15 cellular contexts compared by ENCODE assay signal in genomic region chr1:150410582-150411101, GRCh38. TPM values are rescaled to one million over a fixed set of nuclear protein-coding genes. Genes with fewer than 3 reads are reported as not detected.
DNase-seq lines count a peak whose midpoint lies in the region; ATAC-seq and TF ChIP-seq lines count a peak whose summit lies in the region.
"Had no signal": no experiment of that assay in that cellular context is flagged by ENCODE, and none has a peak within 500 bp of the region (broad histone marks: within the 10 kb centered on the region; RNA-seq: fewer than 3 reads in every experiment).

No MANE protein-coding gene starts in this region.

- no peak for DNase-seq in activated CD4-positive, alpha-beta T cell treated with anti-CD3 and anti-CD28 coated beads for 36 hours
- DNase-seq in activated CD4-positive, alpha-beta T cell treated with anti-CD3 and anti-CD28 coated beads, Interleukin-2, amount 10 ng/mL, durations not matched to agents 24 days and 14 days: no peak
- no peak for DNase-seq in body of pancreas
- no peak for DNase-seq in glutamatergic neuron
- DNase-seq in sigmoid colon: no peak
- DNase-seq: 8988T; activated B cell treated with CpG ODN at 0.5 μM for 24 hours; activated T-cell treated with anti-CD3 and anti-CD28 coated beads, Interleukin-2, amount 50 U/mL, for 1 hour; DMS79 treated with DMSO at 0.1 percent for 48 hours; MM.1S; NCI-H510A had no signal

- TF ChIP-seq RAD21 in liver (IDR thresholded peaks at IDR 0.05): no peak

- CTCF ChIA-PET in activated CD4-positive, alpha-beta T cell treated with anti-CD3 and anti-CD28 coated beads for 36 hours (lab: Charles Lee): interaction anchor here (0.6 kb wide), 1 partner anchor 20 kb away, joined by 3 read pairs; no protein-coding TSS in a partner anchor

- no peak for TF ChIP-seq EP300 in sigmoid colon (IDR thresholded peaks at IDR 0.05)

- POLR2A ChIA-PET in activated CD4-positive, alpha-beta T cell treated with anti-CD3 and anti-CD28 coated beads for 36 hours (lab: Charles Lee): no interaction called here

- H3K4me3 ChIP-seq in body of pancreas: no peak overlapping the region
- no peak overlapping the region for H3K4me3 ChIP-seq in liver (ENCODE audit: low read depth in 1 of 3, low read length in 3 of 3)
- H3K4me3 ChIP-seq in subcutaneous abdominal adipose tissue (ENCODE audit: low read depth in 1 of 5, low read length in 5 of 5): no peak overlapping the region
- H3K4me3 ChIP-seq in sigmoid colon: no peak overlapping the region

- H3K4me3 Mint-ChIP-seq in activated CD4-positive, alpha-beta T cell treated with anti-CD3 and anti-CD28 coated beads for 36 hours: no peak overlapping the region
- H3K4me3 Mint-ChIP-seq in activated CD4-positive, alpha-beta T cell treated with anti-CD3 and anti-CD28 coated beads, Interleukin-2, amount 10 ng/mL, durations not matched to agents 24 days and 14 days: no peak overlapping the region
- H3K4me3 Mint-ChIP-seq in glutamatergic neuron (ENCODE audit: unreplicated experiment): no peak overlapping the region
- H3K4me3 Mint-ChIP-seq: activated B cell treated with CpG ODN at 0.5 μM for 24 hours had no signal

- peaks cover 60% of the 10 kb centered on the region for H3K4me1 Mint-ChIP-seq in activated CD4-positive, alpha-beta T cell treated with anti-CD3 and anti-CD28 coated beads for 36 hours
- H3K4me1 Mint-ChIP-seq in activated CD4-positive, alpha-beta T cell treated with anti-CD3 and anti-CD28 coated beads, Interleukin-2, amount 10 ng/mL, durations not matched to agents 24 days and 14 days: peaks cover 18% of the 10 kb centered on the region
- H3K4me1 Mint-ChIP-seq in glutamatergic neuron (ENCODE audit: low read depth, unreplicated experiment): peaks cover 6% of the 10 kb centered on the region

- no peak overlapping the region for H3K9ac ChIP-seq in liver (ENCODE audit: low read depth in 1 of 2, low read length in 2 of 2)
- H3K9ac ChIP-seq in subcutaneous abdominal adipose tissue (ENCODE audit: low read length in 5 of 5): no peak overlapping the region

- intact Hi-C loops in activated CD4-positive, alpha-beta T cell treated with anti-CD3 and anti-CD28 coated beads for 36 hours (cut with DNase I, micrococcal nuclease): no loop called here
- intact Hi-C loops in activated CD4-positive, alpha-beta T cell treated with anti-CD3 and anti-CD28 coated beads, Interleukin-2, amount 10 ng/mL, durations not matched to agents 24 days and 14 days (cut with micrococcal nuclease): no loop called here
- intact Hi-C loops in body of pancreas (cut with DNase I): no loop called here
- intact Hi-C loops in sigmoid colon (cut with DNase I): no loop called here

- no peak for TF ChIP-seq CTCF in body of pancreas (IDR thresholded peaks at IDR 0.05)
- TF ChIP-seq CTCF in liver (IDR thresholded peaks at IDR 0.05; ENCODE audit: low read depth, low read length, missing input control): no peak
- TF ChIP-seq CTCF in glutamatergic neuron (IDR thresholded peaks at IDR 0.05; ENCODE audit: partially characterized antibody, unreplicated experiment): no peak
- TF ChIP-seq CTCF in sigmoid colon (IDR thresholded peaks at IDR 0.05): no peak

- H3K9me3 ChIP-seq in body of pancreas (no peaks in the 10 kb centered on the region), liver (ENCODE audit: control insufficient read depth in 4 of 4, low read length in 3 of 4) (no peaks in the 10 kb centered on the region), subcutaneous abdominal adipose tissue (ENCODE audit: control insufficient read depth in 5 of 5, low read length in 5 of 5) (no peaks in the 10 kb centered on the region), sigmoid colon (no peaks in the 10 kb centered on the region)

- H3K9me3 Mint-ChIP-seq in activated CD4-positive, alpha-beta T cell treated with anti-CD3 and anti-CD28 coated beads for 36 hours (ENCODE audit: low read depth): no peaks in the 10 kb centered on the region
- no peaks in the 10 kb centered on the region for H3K9me3 Mint-ChIP-seq in activated CD4-positive, alpha-beta T cell treated with anti-CD3 and anti-CD28 coated beads, Interleukin-2, amount 10 ng/mL, durations not matched to agents 24 days and 14 days
- no peaks in the 10 kb centered on the region for H3K9me3 Mint-ChIP-seq in glutamatergic neuron (ENCODE audit: unreplicated experiment)
- H3K9me3 Mint-ChIP-seq: activated B cell treated with CpG ODN at 0.5 μM for 24 hours had no signal

- H3K27ac ChIP-seq in body of pancreas (no peak overlapping the region), liver (ENCODE audit: low read depth in 1 of 2, low read length in 2 of 2) (no peak overlapping the region), subcutaneous abdominal adipose tissue (ENCODE audit: low read depth, low read length) (peak overlapping the region; percentile 57), sigmoid colon (no peak overlapping the region)

- H3K4me1 ChIP-seq in body of pancreas (peaks cover 39% of the 10 kb centered on the region), liver (ENCODE audit: control insufficient read depth in 4 of 4, insufficient read depth in 4 of 4, low read length in 3 of 4) (peaks cover 6 to 30% (median 21%) of the 10 kb centered on the region in 4 donors), subcutaneous abdominal adipose tissue (ENCODE audit: control insufficient read depth in 5 of 5, insufficient read depth in 5 of 5, low read length in 5 of 5) (peaks cover 2 to 30% (median 20%) of the 10 kb centered on the region in 5 donors), sigmoid colon (peaks cover 0 to 29% (median 23%) of the 10 kb centered on the region in 4 donors)

- no peaks in the 10 kb centered on the region for H3K36me3 ChIP-seq in body of pancreas (replicated peaks in 1 of 2; ENCODE audit: insufficient read depth in 1 of 2, low read depth in 2 of 2)
- H3K36me3 ChIP-seq in liver (ENCODE audit: control insufficient read depth in 4 of 4, insufficient read depth in 3 of 4, low read depth in 1 of 4, low read length in 3 of 4): no peaks in the 10 kb centered on the region
- no peaks in the 10 kb centered on the region for H3K36me3 ChIP-seq in subcutaneous abdominal adipose tissue (ENCODE audit: control insufficient read depth in 5 of 5, insufficient read depth in 5 of 5, low read length in 5 of 5)
- H3K36me3 ChIP-seq in sigmoid colon: no peaks in the 10 kb centered on the region

- TF ChIP-seq POLR2A in body of pancreas (IDR thresholded peaks at IDR 0.05): no peak
- no peak for TF ChIP-seq POLR2A in sigmoid colon (IDR thresholded peaks at IDR 0.05)

- H3K27ac Mint-ChIP-seq in activated CD4-positive, alpha-beta T cell treated with anti-CD3 and anti-CD28 coated beads for 36 hours: peak overlapping the region; percentile 38
- H3K27ac Mint-ChIP-seq in activated CD4-positive, alpha-beta T cell treated with anti-CD3 and anti-CD28 coated beads, Interleukin-2, amount 10 ng/mL, durations not matched to agents 24 days and 14 days: no peak overlapping the region
- no peak overlapping the region for H3K27ac Mint-ChIP-seq in glutamatergic neuron (ENCODE audit: unreplicated experiment)

- H3K36me3 Mint-ChIP-seq in activated CD4-positive, alpha-beta T cell treated with anti-CD3 and anti-CD28 coated beads for 36 hours (ENCODE audit: low read depth): peaks cover 3% of the 10 kb centered on the region
- H3K36me3 Mint-ChIP-seq in activated CD4-positive, alpha-beta T cell treated with anti-CD3 and anti-CD28 coated beads, Interleukin-2, amount 10 ng/mL, durations not matched to agents 24 days and 14 days (ENCODE audit: low read depth): peaks cover 6% of the 10 kb centered on the region
- no peaks in the 10 kb centered on the region for H3K36me3 Mint-ChIP-seq in glutamatergic neuron (ENCODE audit: unreplicated experiment)

- WGBS in body of pancreas, 2 donors: 64 to 74% methylated on average over 6 of the region's 6 CpGs
- WGBS in liver: 53% methylated on average over 6 of the region's 6 CpGs
- 78 to 87% methylated on average over 6 of the region's 6 CpGs for WGBS in sigmoid colon, 2 donors

- no peaks in the 10 kb centered on the region for H3K27me3 ChIP-seq in body of pancreas
- H3K27me3 ChIP-seq in liver (ENCODE audit: control insufficient read depth in 4 of 4, insufficient read depth in 4 of 4, low read length in 3 of 4): no peaks in the 10 kb centered on the region
- no peaks in the 10 kb centered on the region for H3K27me3 ChIP-seq in subcutaneous abdominal adipose tissue (ENCODE audit: control insufficient read depth in 5 of 5, insufficient read depth in 4 of 5, low read length in 5 of 5)
- no peaks in the 10 kb centered on the region for H3K27me3 ChIP-seq in sigmoid colon

- ATAC-seq in activated CD4-positive, alpha-beta T cell treated with anti-CD3 and anti-CD28 coated beads for 36 hours: no peak
- ATAC-seq in body of pancreas (peak; percentile 33), GM21360 (IDR thresholded peaks at IDR 0.05; ENCODE audit: unreplicated experiment) (no peak)
- ATAC-seq: esophagus mucosa had no signal

- H3K27me3 Mint-ChIP-seq in activated CD4-positive, alpha-beta T cell treated with anti-CD3 and anti-CD28 coated beads for 36 hours: no peaks in the 10 kb centered on the region
- H3K27me3 Mint-ChIP-seq in activated CD4-positive, alpha-beta T cell treated with anti-CD3 and anti-CD28 coated beads, Interleukin-2, amount 10 ng/mL, durations not matched to agents 24 days and 14 days: no peaks in the 10 kb centered on the region
- H3K27me3 Mint-ChIP-seq in glutamatergic neuron (ENCODE audit: unreplicated experiment): no peaks in the 10 kb centered on the region
- H3K27me3 Mint-ChIP-seq: activated B cell treated with CpG ODN at 0.5 μM for 24 hours had no signal

TF ChIP-seq in liver, 16 proteins besides CTCF, POLR2A, EP300 and RAD21:
- TF ChIP-seq HNF4A (conservative IDR thresholded peaks at IDR 0.05) (peak in 1 of 2 donors; percentile 40), YY1 (IDR thresholded peaks at IDR 0.05) (no peak), RXRA (IDR thresholded peaks at IDR 0.05) (peak; percentile 20 to 31), JUND (IDR thresholded peaks at IDR 0.05) (peak in 1 of 2 donors; percentile 23)

RNA-seq across cellular contexts. Expression of gene RPRD2, which starts 46.7 kb away (rescaled TPM):
- total RNA-seq in activated CD4-positive, alpha-beta T cell treated with anti-CD3 and anti-CD28 coated beads for 36 hours: 10 to 100 TPM; 24.4 to 32.2 TPM
- 23.7 and 24.6 TPM in 2 replicates for total RNA-seq in activated CD4-positive, alpha-beta T cell treated with anti-CD3 and anti-CD28 coated beads, Interleukin-2, amount 10 ng/mL, durations not matched to agents 24 days and 14 days
- 10 to 100 TPM; 13.2 to 17.1 TPM for total RNA-seq in body of pancreas
- 1 to 10 TPM; 8.8 to 9.7 TPM for total RNA-seq in liver
- 1 to 10 TPM; 5.4 to 7.2 TPM for polyA plus RNA-seq in liver
- total RNA-seq in glutamatergic neuron (ENCODE audit: unreplicated experiment): 26.9 TPM
- total RNA-seq in sigmoid colon: 10 to 100 TPM; 16.2 to 26.7 (median 21.2) TPM
- 10 to 100 TPM in 1 of 3 donors, 1 to 10 TPM in 2; 4.2 to 12.4 (median 5.5) TPM for polyA plus RNA-seq in sigmoid colon
